26 cellular contexts compared by ENCODE assay signal in the genomic region with DNA sequence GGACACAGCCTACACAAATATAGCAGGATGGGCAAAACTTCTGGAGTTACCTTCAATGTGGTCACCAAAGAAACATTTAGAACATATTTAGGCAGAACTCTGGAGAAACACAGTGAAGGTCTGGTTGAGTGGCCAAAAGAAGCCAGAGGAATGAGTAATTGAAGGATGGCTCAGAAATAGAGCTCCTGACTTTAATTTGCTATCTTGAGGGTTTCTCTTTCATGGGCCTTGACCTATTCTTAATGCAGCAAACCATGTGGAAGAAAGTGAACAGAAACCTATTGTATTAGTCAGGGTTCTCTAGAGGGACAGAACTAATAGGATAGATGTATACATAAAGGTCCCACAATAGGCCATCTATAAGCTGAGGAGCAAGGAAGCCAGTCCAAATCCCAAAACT.
"Had no signal": no experiment of that assay in that cellular context is flagged by ENCODE, and none has a peak within 500 bp of the region (broad histone marks: within the 10 kb centered on the region; RNA-seq: fewer than 3 reads in every experiment).

No MANE protein-coding gene starts in this region.

- H3K27me3 Mint-ChIP-seq: activated CD4-positive, alpha-beta memory T cell treated with anti-CD3 and anti-CD28 coated beads for 36 hours; activated CD4-positive, alpha-beta T cell treated with anti-CD3 and anti-CD28 coated beads, Interleukin-2, amount 10 ng/mL, durations not matched to agents 24 days and 14 days; T-helper 17 cell had no signal

- H3K4me3 ChIP-seq: breast epithelium, left ventricle myocardium inferior, lung, neural progenitor cell, psoas muscle, sigmoid colon, suprapubic skin, tibial artery had no signal

- H3K4me1 Mint-ChIP-seq: activated CD4-positive, alpha-beta T cell treated with anti-CD3 and anti-CD28 coated beads, Interleukin-2, amount 10 ng/mL, durations not matched to agents 24 days and 14 days; natural killer cell; neural progenitor cell; T-helper 17 cell had no signal

- H3K36me3 Mint-ChIP-seq: activated CD4-positive, alpha-beta memory T cell treated with anti-CD3 and anti-CD28 coated beads for 36 hours; natural killer cell had no signal

- DNase-seq: activated CD4-positive, alpha-beta memory T cell treated with anti-CD3 and anti-CD28 coated beads for 36 hours; activated CD4-positive, alpha-beta T cell treated with anti-CD3 and anti-CD28 coated beads, Interleukin-2, amount 10 ng/mL, durations not matched to agents 24 days and 14 days; activated CD4-positive, CD25-positive, alpha-beta regulatory T cell treated with anti-CD3 and anti-CD28 coated beads, Interleukin-2, amount 50 U/mL, for 72 hours; activated CD8-positive, alpha-beta memory T cell treated with anti-CD3 and anti-CD28 coated beads, Interleukin-2, amount 50 U/mL, for 4 hours; activated gamma-delta T cell; activated naive CD4-positive, alpha-beta T cell treated with anti-CD3 and anti-CD28 coated beads, Interleukin-2, amount 50 U/mL, for 16 hours; activated T-cell treated with anti-CD3 and anti-CD28 coated beads, Interleukin-2, amount 50 U/mL, for 1 hour; amygdala; central memory CD4-positive, alpha-beta T cell; left ventricle myocardium inferior; mesendoderm; natural killer cell; occipital lobe; psoas muscle; sigmoid colon; small intestine; stimulated activated CD4-positive, alpha-beta T cell treated with anti-CD3 and anti-CD28 coated beads, Interleukin-4, amount 100 ng/mL, for 4 hours; stimulated activated CD8-positive, alpha-beta memory T cell treated with anti-CD3 and anti-CD28 coated beads, Interleukin-4, amount 100 ng/mL, for 48 hours; stimulated activated naive CD4-positive, alpha-beta T cell; T-helper 17 cell; T1000; tibial artery had no signal

- ATAC-seq: natural killer cell, psoas muscle, T-helper 17 cell had no signal

- H3K4me3 Mint-ChIP-seq: activated CD4-positive, alpha-beta memory T cell treated with anti-CD3 and anti-CD28 coated beads for 36 hours; activated CD4-positive, alpha-beta T cell treated with anti-CD3 and anti-CD28 coated beads, Interleukin-2, amount 10 ng/mL, durations not matched to agents 24 days and 14 days; natural killer cell; neural progenitor cell; T-helper 17 cell had no signal
